In genomic region chrY:21845481-21845880, GRCh38 we compare ENCODE assay signal across 11 cellular contexts. TPM values are rescaled to one million over a fixed set of nuclear protein-coding genes. Genes with fewer than 3 reads are reported as not detected.
"Had no signal": no experiment of that assay in that cellular context is flagged by ENCODE, and none has a peak within 500 bp of the region (broad histone marks: within the 10 kb centered on the region; RNA-seq: fewer than 3 reads in every experiment).

No MANE protein-coding gene starts in this region.

- H3K27ac ChIP-seq: GM23248 had no signal

- H3K4me3 ChIP-seq: GM23248, GM23338, HAP-1 had no signal

- H3K4me1 ChIP-seq: HAP-1 had no signal

- H3K9me3 ChIP-seq: HAP-1 had no signal

- FAIRE-seq: H1, H54 had no signal

- DNase-seq: GM23248, GOT3, H7, H9, HCEC 1CT, HFFc6 had no signal

- H3K36me3 ChIP-seq: HAP-1 had no signal

RNA-seq across cellular contexts. Expression of gene RBMY1D, which starts 48.8 kb away (rescaled TPM):
- total RNA-seq: GM23248, GM23338, H1, H4, H7, H9, HFFc6 had no signal
- polyA plus RNA-seq: GM23248, GM23338, H1 had no signal
